23 cellular contexts compared by ENCODE assay signal in the genomic region with DNA sequence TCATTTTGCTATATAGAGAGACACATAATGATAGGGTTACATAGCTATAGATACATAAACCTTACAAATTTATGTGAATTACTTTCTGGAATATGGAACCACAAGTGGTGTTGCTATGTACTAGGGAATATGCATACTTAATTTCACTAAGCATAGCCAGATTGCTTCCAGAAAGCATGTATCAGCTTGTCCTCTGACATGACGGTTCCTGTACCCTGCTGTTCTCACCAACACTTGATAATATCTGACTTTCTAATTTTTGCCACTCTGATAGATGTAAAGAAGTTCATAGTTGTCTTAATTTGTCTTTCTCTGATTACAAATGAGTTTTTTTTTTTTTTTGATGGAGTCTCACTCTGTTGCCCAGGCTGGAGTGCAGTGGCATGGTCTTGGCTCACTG. TPM values are rescaled to one million over a fixed set of nuclear protein-coding genes. Genes with fewer than 3 reads are reported as not detected.
DNase-seq lines count a peak whose midpoint lies in the region; TF ChIP-seq lines count a peak whose summit lies in the region.
"Had no signal": no experiment of that assay in that cellular context is flagged by ENCODE, and none has a peak within 500 bp of the region (broad histone marks: within the 10 kb centered on the region; RNA-seq: fewer than 3 reads in every experiment).

No MANE protein-coding gene starts in this region.

- H3K4me3 Mint-ChIP-seq in endodermal cell = no peak overlapping the region
- H3K4me3 Mint-ChIP-seq: CD14-positive monocyte; CD4-positive, alpha-beta memory T cell; CD4-positive, CD25-positive, alpha-beta regulatory T cell; CD8-positive, alpha-beta memory T cell had no signal

- H3K9me3 ChIP-seq in HEK293 (ENCODE audit: control insufficient read depth, insufficient read depth, low read depth, low read length) = no peaks in the 10 kb centered on the region
- peaks cover 44% of the 10 kb centered on the region for H3K9me3 ChIP-seq in endodermal cell (ENCODE audit: control insufficient read depth, low read length)
- H3K9me3 ChIP-seq: BE2C had no signal

- CTCF ChIA-PET in HEK293 (lab: Yijun Ruan, JAX) = no interaction called here

- H3K36me3 ChIP-seq in HEK293 (ENCODE audit: control insufficient read depth in 2 of 2, insufficient read depth in 1 of 2, low read length in 2 of 2) (no peaks in the 10 kb centered on the region), endodermal cell (ENCODE audit: control insufficient read depth, insufficient read depth, low read length) (no peaks in the 10 kb centered on the region)
- H3K36me3 ChIP-seq: BE2C, BLaER1 had no signal

- H3K9me3 Mint-ChIP-seq in endodermal cell = peaks cover 44% of the 10 kb centered on the region

- POLR2A ChIA-PET in HEK293 (lab: Yijun Ruan, JAX) = no interaction called here

- no peaks in the 10 kb centered on the region for H3K27me3 ChIP-seq in endodermal cell (ENCODE audit: control insufficient read depth, insufficient read depth, low read length, poor library complexity, severe bottlenecking)
- H3K27me3 ChIP-seq: BE2C, BLaER1 had no signal

- TF ChIP-seq CTCF in HEK293 (tag by site-specific recombination; IDR thresholded peaks at IDR 0.05) (no peak), endodermal cell (conservative IDR thresholded peaks at IDR 0.05) (no peak)

- peaks cover 15% of the 10 kb centered on the region for H3K36me3 Mint-ChIP-seq in endodermal cell (ENCODE audit: low read depth)
- H3K36me3 Mint-ChIP-seq: CD14-positive monocyte; CD4-positive, alpha-beta memory T cell; CD8-positive, alpha-beta memory T cell had no signal

- H3K27ac ChIP-seq in HEK293 (ENCODE audit: extremely low read depth, low read depth, low read length) (no peak overlapping the region), endodermal cell (ENCODE audit: low read depth, low read length) (no peak overlapping the region)
- H3K27ac ChIP-seq: BLaER1 had no signal

- DNase-seq in endodermal cell (no peak), NCI-H1092 (lab: John Stamatoyannopoulos, UW) (no peak), SKM-1 treated with dmso at 0.1 percent for 144 hours (lab: John Stamatoyannopoulos, UW; ENCODE audit: unreplicated experiment) (no peak), H4 (ENCODE audit: low spot score) (no peak)
- DNase-seq: 8988T; ACHN; BE2C; C1 segment of cervical spinal cord; CD4-positive, alpha-beta memory T cell; CD4-positive, CD25-positive, alpha-beta regulatory T cell; CD8-positive, alpha-beta memory T cell; COR-L47; DMS 273 treated with DMSO at 0.1 percent for 48 hours; DMS153; DMS53; DMS79; DND-41; EL; GDM1 had no signal

- peaks cover 11% of the 10 kb centered on the region for H3K4me1 Mint-ChIP-seq in endodermal cell
- H3K4me1 Mint-ChIP-seq: CD14-positive monocyte; CD4-positive, alpha-beta memory T cell; CD4-positive, CD25-positive, alpha-beta regulatory T cell; CD8-positive, alpha-beta memory T cell had no signal

- H3K4me3 ChIP-seq in HEK293 (ENCODE audit: low read depth, low read length) (no peak overlapping the region), endodermal cell (ENCODE audit: low read length) (peak overlapping the region; percentile 71)
- H3K4me3 ChIP-seq: BLaER1, GM12878 had no signal

- H3K4me1 ChIP-seq in HEK293 (ENCODE audit: control insufficient read depth, insufficient read depth, low read length) (no peaks in the 10 kb centered on the region), endodermal cell (ENCODE audit: control insufficient read depth, insufficient read depth, low read length) (no peaks in the 10 kb centered on the region)
- H3K4me1 ChIP-seq: BE2C, BLaER1 had no signal

- H3K27ac Mint-ChIP-seq in endodermal cell = no peak overlapping the region
- H3K27ac Mint-ChIP-seq: CD14-positive monocyte; CD4-positive, alpha-beta memory T cell; CD4-positive, CD25-positive, alpha-beta regulatory T cell; CD8-positive, alpha-beta memory T cell had no signal

- 80% methylated on average over 1 of the region's 1 CpG; no CpG with 5 or more reads in 1 of the 2 experiments for WGBS in endodermal cell (ENCODE audit: insufficient coverage in 1 of 2, insufficient read length in 1 of 2), 2 experiments

- no peak overlapping the region for H3K9ac ChIP-seq in endodermal cell (ENCODE audit: extremely low read depth, low read length, poor library complexity, severe bottlenecking)
- H3K9ac ChIP-seq: BLaER1 had no signal

- H3K27me3 Mint-ChIP-seq in endodermal cell (ENCODE audit: insufficient read depth) = no peaks in the 10 kb centered on the region

TF ChIP-seq in HEK293, 187 proteins besides CTCF, POLR2A, EP300 and RAD21:
- no peak for TF ChIP-seq ZBTB8A (tag by site-specific recombination; IDR thresholded peaks at IDR 0.05)
- TF ChIP-seq ZNF184 (tag by site-specific recombination; IDR thresholded peaks at IDR 0.05) = peak; percentile 99
- TF ChIP-seq ZNF701 (tag by site-specific recombination; IDR thresholded peaks at IDR 0.05) = no peak
- no peak for TF ChIP-seq SCRT2 (tag by site-specific recombination; IDR thresholded peaks at IDR 0.05)

RNA-seq across cellular contexts. Expression of a gene that starts 18.0 kb away (rescaled TPM):
- 100 to 1,000 TPM; 163 to 209 TPM for total RNA-seq in endodermal cell
- 377 TPM for polyA plus RNA-seq in endodermal cell (2013, experiment 1 of 2)
- 393 TPM for polyA plus RNA-seq in endodermal cell (2013, experiment 2 of 2)
- total RNA-seq in H4 (2014; rRNA removed; shearing (Covaris generic)) = 581 and 614 TPM in 2 replicates

RNA-seq across cellular contexts. Expression of a gene that starts 25.3 kb away (rescaled TPM):
- 10 to 100 TPM; 55.7 to 56.0 TPM for total RNA-seq in endodermal cell
- polyA plus RNA-seq in endodermal cell (2013, experiment 1 of 2) = 56.8 TPM
- 48.8 TPM for polyA plus RNA-seq in endodermal cell (2013, experiment 2 of 2)
- 14.1 and 18.7 TPM in 2 replicates for total RNA-seq in H4 (2014; rRNA removed; shearing (Covaris generic))
